In the genomic region with DNA sequence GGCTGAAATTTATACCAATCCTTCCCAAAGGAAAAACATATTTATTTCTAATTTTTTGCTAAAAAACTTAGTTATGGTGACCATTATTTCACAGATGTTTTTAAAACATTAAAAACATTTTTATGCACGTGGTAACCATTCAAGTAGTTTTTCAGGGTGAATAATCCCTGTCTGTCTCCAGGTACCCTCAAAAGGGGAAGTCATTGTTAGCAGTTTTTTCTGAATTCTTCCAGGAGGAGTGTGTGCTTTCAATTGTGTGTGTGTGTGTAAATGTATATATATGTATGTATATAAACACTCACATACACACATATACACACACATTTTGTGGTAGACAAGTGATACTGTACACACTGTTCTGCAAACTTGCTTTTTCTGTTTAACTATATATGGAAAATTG, we compare ENCODE assay signal across 21 cellular contexts. TPM values are rescaled to one million over a fixed set of nuclear protein-coding genes. Genes with fewer than 3 reads are reported as not detected.
A peak's percentile ranks its signal among the peaks of the same experiment; 100 is the strongest.
DNase-seq lines count a peak whose midpoint lies in the region; ATAC-seq, FAIRE-seq and TF ChIP-seq lines count a peak whose summit lies in the region.
"Had no signal": no experiment of that assay in that cellular context is flagged by ENCODE, and none has a peak within 500 bp of the region (broad histone marks: within the 10 kb centered on the region; RNA-seq: fewer than 3 reads in every experiment).

No MANE protein-coding gene starts in this region.

- no TSS peak for BruUV-seq in GM12878 (replicated peaks; lab: Mats Ljungman, UMichigan)

- H3K27me3 Mint-ChIP-seq in CD8-positive, alpha-beta T cell (ENCODE audit: low read depth) = no peaks in the 10 kb centered on the region
- H3K27me3 Mint-ChIP-seq: B cell; CD4-positive, alpha-beta T cell had no signal

- RAD21 ChIA-PET in GM12878 (lab: Charles Lee; ENCODE audit: unreplicated experiment) = interaction anchor here (0.6 kb wide), 2 partner anchors 10 to 1419 kb away, joined by 3 to 5 read pairs; no protein-coding TSS in a partner anchor

- in situ Hi-C loops in KBM-7 (cut with MboI; ENCODE audit: low pct_unique_long_range_greater_than_20kb, low sequenced_read_pairs) = no loop called here
- in situ Hi-C loops in GM12878 (cut with MboI) = no loop called here

- H3K4me1 ChIP-seq in CD8-positive, alpha-beta T cell (ENCODE audit: insufficient read depth, low read length) = peaks cover 6% of the 10 kb centered on the region
- peaks cover 12% of the 10 kb centered on the region; the same call in 1 of the 2 replicates for H3K4me1 ChIP-seq in GM12878 (ENCODE audit: control insufficient read depth, insufficient read depth, low read length)
- H3K4me1 ChIP-seq: BLaER1 had no signal

- CTCF ChIA-PET in CD8-positive, alpha-beta T cell (lab: Charles Lee) = no interaction called here
- CTCF ChIA-PET in GM12878 (lab: Yijun Ruan, JAX) = no interaction called here

- TF ChIP-seq CTCF in CD8-positive, alpha-beta T cell (IDR thresholded peaks at IDR 0.05) = no peak
- TF ChIP-seq CTCF in GM12878 (IDR thresholded peaks at IDR 0.05 in 2 of 3, conservative IDR thresholded peaks at IDR 0.05 in 1 of 3; ENCODE audit: control insufficient read depth in 2 of 3, extremely low read depth in 1 of 3, insufficient read depth in 1 of 3, low read depth in 3 of 3, low read length in 3 of 3) = no peak

- no peak for FAIRE-seq in GM12878 (lab: Jason Lieb, UNC)
- FAIRE-seq: GM19239, H54 had no signal

- H3K9ac ChIP-seq in GM12878 (ENCODE audit: control insufficient read depth, insufficient read depth, low read length) = no peak overlapping the region
- H3K9ac ChIP-seq: BLaER1 had no signal

- H3K36me3 ChIP-seq in CD8-positive, alpha-beta T cell (ENCODE audit: insufficient read depth, low read length) = peaks cover 17% of the 10 kb centered on the region
- H3K36me3 ChIP-seq in GM12878 (ENCODE audit: control insufficient read depth in 2 of 2, insufficient read depth in 2 of 2, low read length in 1 of 2) = peaks cover 2 to 12% of the 10 kb centered on the region in 2 experiments
- H3K36me3 ChIP-seq: HAP-1 had no signal

- 50% methylated on average over 1 of the region's 1 CpG for WGBS in GM12878 (ENCODE audit: insufficient coverage, insufficient replicate concordance, low lambda C conversion rate, missing lambda C conversion rate)

- H3K9me3 ChIP-seq in CD8-positive, alpha-beta T cell (ENCODE audit: low read length) = no peaks in the 10 kb centered on the region
- peaks cover 5% of the 10 kb centered on the region; the same call in 2 of the 3 replicates for H3K9me3 ChIP-seq in GM12878 (replicated peaks; ENCODE audit: control insufficient read depth, insufficient read depth, low read length)

- H3K27ac Mint-ChIP-seq in CD8-positive, alpha-beta T cell = peak overlapping the region; percentile 27
- H3K27ac Mint-ChIP-seq: B cell; CD4-positive, alpha-beta T cell; HFFc6 had no signal

- peaks cover 66% of the 10 kb centered on the region for H3K36me3 Mint-ChIP-seq in CD8-positive, alpha-beta T cell

- no peaks in the 10 kb centered on the region for H3K79me2 ChIP-seq in GM12878 (ENCODE audit: control insufficient read depth, insufficient read depth, low read length)

- no peak overlapping the region for H2AFZ ChIP-seq in GM12878 (ENCODE audit: control insufficient read depth, low read depth, low read length)

- peaks cover 5% of the 10 kb centered on the region for H3K9me3 Mint-ChIP-seq in CD8-positive, alpha-beta T cell
- H3K9me3 Mint-ChIP-seq: HFFc6 had no signal

- H3K4me1 Mint-ChIP-seq in CD8-positive, alpha-beta T cell (ENCODE audit: low read depth) = peaks cover 50% of the 10 kb centered on the region

- intact Hi-C loops in CD8-positive, alpha-beta T cell (cut with DNase I, micrococcal nuclease) = no loop called here
- intact Hi-C loops in GM12878 (cut with micrococcal nuclease; ENCODE audit: unreplicated experiment) = no loop called here

- no peak overlapping the region for H3K4me3 Mint-ChIP-seq in CD8-positive, alpha-beta T cell
- H3K4me3 Mint-ChIP-seq: B cell; CD4-positive, alpha-beta T cell; HFFc6 had no signal

- no peak overlapping the region for H3K27ac ChIP-seq in CD8-positive, alpha-beta T cell (ENCODE audit: low read depth, low read length)
- H3K27ac ChIP-seq in GM12878 (ENCODE audit: control insufficient read depth, insufficient read depth) = no peak overlapping the region
- H3K27ac ChIP-seq: BLaER1, C4-2B had no signal

- TF ChIP-seq EP300 in GM12878 (IDR thresholded peaks at IDR 0.05; ENCODE audit: borderline replicate concordance in 1 of 2, control insufficient read depth in 1 of 2, low read depth in 2 of 2, low read length in 2 of 2) = no peak

- H4K20me1 ChIP-seq in GM12878 (ENCODE audit: control insufficient read depth, insufficient read depth) = no peaks in the 10 kb centered on the region

- no peak overlapping the region for H3K4me2 ChIP-seq in GM12878 (ENCODE audit: control insufficient read depth, insufficient read depth)
- H3K4me2 ChIP-seq: BLaER1 had no signal

- no peak for TF ChIP-seq RAD21 in GM12878 (IDR thresholded peaks at IDR 0.05; ENCODE audit: insufficient read depth, low read depth, low read length)

- TF ChIP-seq POLR2A in GM12878 (IDR thresholded peaks at IDR 0.05; ENCODE audit: low read depth, low read length) = no peak

- no peak for DNase-seq in CD8-positive, alpha-beta T cell
- peak; percentile 24 for DNase-seq in KBM-7
- peak; percentile 22 for DNase-seq in OCI-M1 (lab: John Stamatoyannopoulos, UW)
- no peak for DNase-seq in GM12878 (ENCODE audit: low read depth, low spot score)
- DNase-seq in CD1c-positive myeloid dendritic cell (ENCODE audit: extremely low spot score) = no peak
- DNase-seq in NCI-H446 treated with DMSO at 0.1 percent for 48 hours (lab: John Stamatoyannopoulos, UW) = no peak
- DNase-seq: Calu3; CD4-positive, alpha-beta T cell; COR-L47; DMS53; DMS79 treated with DMSO at 0.1 percent for 48 hours; GOT3; HFFc6 had no signal

- ATAC-seq in CD8-positive, alpha-beta T cell = no peak
- ATAC-seq in GM12878 (no peak), GM21528 (IDR thresholded peaks at IDR 0.05; ENCODE audit: low FRiP score, unreplicated experiment) (no peak), GM18498 (IDR thresholded peaks at IDR 0.05; ENCODE audit: unreplicated experiment) (no peak)

- POLR2A ChIA-PET in CD8-positive, alpha-beta T cell (lab: Charles Lee) = no interaction called here
- POLR2A ChIA-PET in GM12878 (lab: Charles Lee) = no interaction called here

- no peaks in the 10 kb centered on the region for H3K27me3 ChIP-seq in CD8-positive, alpha-beta T cell (ENCODE audit: insufficient read depth, low read length)
- H3K27me3 ChIP-seq in GM12878 (replicated peaks in 1 of 2; ENCODE audit: control insufficient read depth in 2 of 2, insufficient read depth in 2 of 2, low read length in 1 of 2) = no peaks in the 10 kb centered on the region
- H3K27me3 ChIP-seq: BLaER1 had no signal

- SMC1A ChIA-PET in GM12878 (lab: Charles Lee; ENCODE audit: uncharacterized antibody, unreplicated experiment) = no interaction called here

- H3K4me3 ChIP-seq in CD8-positive, alpha-beta T cell (ENCODE audit: low read depth, low read length) = no peak overlapping the region
- H3K4me3 ChIP-seq in GM12878 = no peak overlapping the region
- H3K4me3 ChIP-seq: BLaER1, HAP-1 had no signal

TF ChIP-seq in GM12878, 131 proteins besides CTCF, POLR2A, EP300 and RAD21:
- TF ChIP-seq SP1 (IDR thresholded peaks at IDR 0.05; ENCODE audit: low read depth, low read length) (no peak), SPI1 (IDR thresholded peaks at IDR 0.05; ENCODE audit: borderline replicate concordance, insufficient read depth, low read depth, low read length) (peak; percentile 45; the same call in 1 of the 2 replicates)

RNA-seq across cellular contexts. Expression of a gene that starts 43.9 kb away (rescaled TPM):
- total RNA-seq in CD8-positive, alpha-beta T cell = 10 to 100 TPM; 80.9 to 81.6 TPM
- total RNA-seq in GM12878 (2013; cell fraction: nucleolus; rRNA removed) = 13.9 and 14.0 TPM in 2 replicates
- total RNA-seq in GM12878 (2014; rRNA removed) (5.2 and 5.9 TPM in 2 replicates), GM12878 (2014; rRNA removed; fragmentation: Illumina TruSeq; extraction: Trizol) (6.7 and 7.7 TPM in 2 replicates), GM12878 (2021) (9.9 and 11.7 TPM in 2 replicates)
- 9.0 TPM for polyA plus RNA-seq in GM12878 (2011; ENCODE audit: low read depth)
- polyA plus RNA-seq in GM12878 (2011; rRNA removed) (1.8 and 1.9 TPM in 2 replicates), GM12878 (2014; fragmentation: Illumina TruSeq; extraction: Trizol) (12.4 and 14.7 TPM in 2 replicates), GM12878 (2014; fragmentation: Nextera tagmentation; extraction: Ambion mirVana) (under 1 TPM; 0.39 to 0.51 TPM), GM12878 (2014; rRNA removed) (13.7 and 16.0 TPM in 2 replicates), GM12878 (2016; fragmentation: Nextera tagmentation; extraction: Ambion mirVana) (1 to 10 TPM; 2.2 to 3.4 TPM)
- 0.80 and 1.2 TPM in 2 replicates for polyA plus RNA-seq in GM12878 (2011; cell fraction: cytosol; rRNA removed)
- polyA plus RNA-seq in GM12878 (2011; cell fraction: nucleus; rRNA removed) = 8.6 and 9.9 TPM in 2 replicates
- 9.7 and 12.5 TPM in 2 replicates for polyA plus RNA-seq in GM12878 (2012)
- 2.8 and 5.1 TPM in 2 replicates for polyA minus RNA-seq in GM12878 (2011; rRNA and poly(A)+ RNA removed)
- 0.53 and 0.73 TPM in 2 replicates for polyA minus RNA-seq in GM12878 (2011; cell fraction: cytosol; rRNA and poly(A)+ RNA removed)
- 6.3 and 6.9 TPM in 2 replicates for polyA minus RNA-seq in GM12878 (2011; cell fraction: nucleus; rRNA and poly(A)+ RNA removed)

Comparison
In these comparisons a context has a peak if more than half of its experiments do, and no peak if none do; other contexts are left out.
1. DNase-seq: peak in KBM-7 (single experiment) and OCI-M1 (single experiment); none in CD8-positive, alpha-beta T cell (0 of 7), GM12878 (single experiment), CD1c-positive myeloid dendritic cell (single experiment) and NCI-H446 treated with DMSO at 0.1 percent for 48 hours (single experiment).
2. RNA of a gene that starts 43.9 kb away (total RNA-seq): 80.9 to 81.6 TPM in CD8-positive, alpha-beta T cell; 5.2 to 14.0 TPM in GM12878; every median in the first group is over 4 times any median in the second.